In genomic region chr10:101022967-101023705, GRCh38 we compare ENCODE assay signal across 22 cellular contexts.
"Had no signal": no experiment of that assay in that cellular context is flagged by ENCODE, and none has a peak within 500 bp of the region (broad histone marks: within the 10 kb centered on the region; RNA-seq: fewer than 3 reads in every experiment).

No MANE protein-coding gene starts in this region.

- ATAC-seq: HepG2 had no signal

- H3K27me3 ChIP-seq: SJSA1 had no signal

- H3K27ac ChIP-seq: KMS-11, RWPE1, SJSA1, SK-N-MC had no signal

- H3K4me3 ChIP-seq: SJSA1, SK-N-MC had no signal

- H3K4me2 ChIP-seq: KMS-11 had no signal

- DNase-seq: IMR-90, Kasumi-1, MM.1S, NCI-H1092 treated with DMSO at 0.1 percent for 48 hours, NCI-H1436, NCI-H187, NCI-H2029, NCI-H2081 treated with DMSO at 0.1 percent for 48 hours, NCI-H2171, NCI-H226, NCI-H446, NCI-H510A, NCI-H524 treated with DMSO at 0.1 percent for 48 hours, NCI-H69, NCI-H774, SIG-M5 had no signal

- FAIRE-seq: HepG2, RCC 7860 had no signal

- H3K9me3 ChIP-seq: SJSA1 had no signal

- H3K36me3 ChIP-seq: SJSA1 had no signal

- H3K9ac ChIP-seq: KMS-11 had no signal
